ENCODE assay signal across 10 cellular contexts in genomic region chr6:112877134-112878100, GRCh38.
DNase-seq lines count a peak whose midpoint lies in the region; ATAC-seq and TF ChIP-seq lines count a peak whose summit lies in the region.
"Had no signal": no experiment of that assay in that cellular context is flagged by ENCODE, and none has a peak within 500 bp of the region (broad histone marks: within the 10 kb centered on the region; RNA-seq: fewer than 3 reads in every experiment).

No MANE protein-coding gene starts in this region.

- 69% methylated on average over 4 of the region's 4 CpGs for WGBS in HUES64

- no peaks in the 10 kb centered on the region for H3K36me3 Mint-ChIP-seq in chondrocyte (ENCODE audit: low read depth)

- peaks cover 50% of the 10 kb centered on the region for H3K4me1 Mint-ChIP-seq in chondrocyte (ENCODE audit: low read depth)

- no peaks in the 10 kb centered on the region for H3K36me3 ChIP-seq in HUES64 (ENCODE audit: insufficient read depth, low read length)

- TF ChIP-seq CTCF in chondrocyte (IDR thresholded peaks at IDR 0.05): peak; percentile 87

- no peak overlapping the region for H3K4me3 Mint-ChIP-seq in chondrocyte (ENCODE audit: unreplicated experiment)

- H3K27me3 Mint-ChIP-seq in chondrocyte (ENCODE audit: low read depth): no peaks in the 10 kb centered on the region

- no peaks in the 10 kb centered on the region for H3K9me3 Mint-ChIP-seq in chondrocyte (ENCODE audit: low read depth)

- H3K9me3 ChIP-seq in HUES64 (ENCODE audit: insufficient read depth, low read depth, low read length): no peaks in the 10 kb centered on the region

- H3K4me3 ChIP-seq in HUES64 (ENCODE audit: low read length): no peak overlapping the region

- peak; percentile 58 for ATAC-seq in left colon
- ATAC-seq in GM18907 (IDR thresholded peaks at IDR 0.05; ENCODE audit: unreplicated experiment): no peak

- CTCF ChIA-PET in HEK293T (lab: Yijun Ruan, JAX): interaction anchor here (0.6 to 0.8 kb wide), 3 partner anchors 22 to 351 kb away, joined by 3 to 5 read pairs (median 3); no protein-coding TSS in a partner anchor

- H3K27ac ChIP-seq in HUES64 (ENCODE audit: low read depth, low read length): peak overlapping the region; percentile 51; the same call in 1 of the 2 replicates

- no peaks in the 10 kb centered on the region for H3K27me3 ChIP-seq in HUES64 (ENCODE audit: insufficient read depth, low read length)

- DNase-seq in A172 (ENCODE audit: low spot score) (peak; percentile 40), chondrocyte (ENCODE audit: low spot score) (no peak), left colon (no peak), HEK293T (ENCODE audit: extremely low spot score) (no peak)
- DNase-seq in stimulated activated CD4-positive, alpha-beta T cell treated with anti-CD3 and anti-CD28 coated beads, Interleukin-4, amount 100 ng/mL, for 4 hours: no peak
- DNase-seq in activated CD8-positive, alpha-beta memory T cell treated with anti-CD3 and anti-CD28 coated beads, Interleukin-2, amount 50 U/mL, for 4 hours: no peak
- DNase-seq: COR-L47; stimulated activated CD4-positive, alpha-beta T cell treated with anti-CD3 and anti-CD28 coated beads, Interleukin-1b, Interleukin-23, amount 100 ng/mL, for 48 hours had no signal

- peak overlapping the region; percentile 92 for H3K27ac Mint-ChIP-seq in chondrocyte (ENCODE audit: unreplicated experiment)

- POLR2A ChIA-PET in HEK293T (lab: Yijun Ruan, JAX): no interaction called here

- no peak overlapping the region for H3K9ac ChIP-seq in HUES64 (ENCODE audit: low read depth, low read length)

- peaks cover 6% of the 10 kb centered on the region; the same call in 1 of the 2 replicates for H3K4me1 ChIP-seq in HUES64 (ENCODE audit: insufficient read depth, low read length)

- intact Hi-C loops in left colon (cut with DNase I, micrococcal nuclease): no loop called here

TF ChIP-seq in HEK293T, 16 proteins besides CTCF, POLR2A, EP300 and RAD21:
- TF ChIP-seq NFRKB (IDR thresholded peaks at IDR 0.05): no peak
- no peak for TF ChIP-seq CTBP1 (IDR thresholded peaks at IDR 0.05; ENCODE audit: borderline replicate concordance)
- no peak for TF ChIP-seq TARDBP (IDR thresholded peaks at IDR 0.05)
- no peak for TF ChIP-seq SP1 (IDR thresholded peaks at IDR 0.05)
- no peak for TF ChIP-seq L3MBTL2 (conservative IDR thresholded peaks at IDR 0.05)
- TF ChIP-seq FOXA1 (IDR thresholded peaks at IDR 0.05): no peak
- no peak for TF ChIP-seq FOXK2 (IDR thresholded peaks at IDR 0.05)
- TF ChIP-seq FOXM1 (IDR thresholded peaks at IDR 0.05; ENCODE audit: borderline replicate concordance): no peak
- TF ChIP-seq ELF4 (IDR thresholded peaks at IDR 0.05): no peak
- TF ChIP-seq LEF1 (IDR thresholded peaks at IDR 0.05; ENCODE audit: borderline replicate concordance): no peak
- no peak for TF ChIP-seq ZNF384 (IDR thresholded peaks at IDR 0.05)
- no peak for TF ChIP-seq ARNT (IDR thresholded peaks at IDR 0.05)
- TF ChIP-seq BHLHE40 (IDR thresholded peaks at IDR 0.05; ENCODE audit: borderline replicate concordance): no peak
- no peak for TF ChIP-seq SUZ12 (IDR thresholded peaks at IDR 0.05)
- no peak for TF ChIP-seq PKNOX1 (IDR thresholded peaks at IDR 0.05)
- no peak for TF ChIP-seq HDGF (IDR thresholded peaks at IDR 0.05; ENCODE audit: borderline replicate concordance)
